ENCODE assay signal across 40 cellular contexts in genomic region chr16:4797805-4798252, GRCh38. TPM values are rescaled to one million over a fixed set of nuclear protein-coding genes. Genes with fewer than 3 reads are reported as not detected.
"Had no signal": no experiment of that assay in that cellular context is flagged by ENCODE, and none has a peak within 500 bp of the region (broad histone marks: within the 10 kb centered on the region; RNA-seq: fewer than 3 reads in every experiment).

No MANE protein-coding gene starts in this region.

- H3K4me3 Mint-ChIP-seq: activated B cell treated with CpG ODN at 0.5 μM for 24 hours; activated CD4-positive, alpha-beta memory T cell treated with anti-CD3 and anti-CD28 coated beads for 36 hours; activated CD4-positive, alpha-beta T cell treated with anti-CD3 and anti-CD28 coated beads, Interleukin-2, amount 10 ng/mL, durations not matched to agents 24 days and 14 days; activated CD8-positive, alpha-beta memory T cell treated with anti-CD3 and anti-CD28 coated beads, Interleukin-2, amount 10 ng/mL, durations not matched to agents 7 days and 5 days; activated CD8-positive, alpha-beta T cell treated with anti-CD3 and anti-CD28 coated beads, Interleukin-2, amount 10 ng/mL, durations not matched to agents 7 days and 5 days; activated naive CD4-positive, alpha-beta T cell treated with anti-CD3 and anti-CD28 coated beads for 36 hours; activated naive CD4-positive, alpha-beta T cell treated with anti-CD3 and anti-CD28 coated beads, Interleukin-2, amount 50 U/mL, for 24 hours; activated naive CD8-positive, alpha-beta T cell treated with anti-CD3 and anti-CD28 coated beads for 36 hours; activated naive CD8-positive, alpha-beta T cell treated with anti-CD3 and anti-CD28 coated beads, Interleukin-2, amount 50 U/mL, for 24 hours; activated T-helper 1 cell treated with anti-CD3 and anti-CD28 coated beads, Interleukin-12 subunit alpha, Interleukin-12 subunit beta, Interleukin-2, Interleukin-4 antibody, amounts not matched to agents 30 ng/mL and 10 ng/mL and 1 ng/mL, durations not matched to agents 14 hours and 24 hours and 36 hours; T-helper 17 cell; T-helper 2 cell treated with Interferon-gamma antibody and Interleukin-4, amounts not matched to agents 5 μg/mL and 100 μg/mL, for 36 hours had no signal

- H3K4me1 Mint-ChIP-seq: activated naive CD4-positive, alpha-beta T cell treated with anti-CD3 and anti-CD28 coated beads, Interleukin-2, amount 50 U/mL, for 24 hours had no signal

- ATAC-seq: activated CD4-positive, CD25-positive, alpha-beta regulatory T cell treated with anti-CD3 and anti-CD28 coated beads, Interleukin-2, amount 50 U/mL, for 24 hours; activated CD8-positive, alpha-beta memory T cell treated with anti-CD3 and anti-CD28 coated beads, Interleukin-2, amount 10 ng/mL, durations not matched to agents 7 days and 5 days; activated CD8-positive, alpha-beta T cell treated with anti-CD3 and anti-CD28 coated beads, Interleukin-2, amount 10 ng/mL, durations not matched to agents 7 days and 5 days; activated naive CD8-positive, alpha-beta T cell treated with anti-CD3 and anti-CD28 coated beads, Interleukin-2, amount 50 U/mL, for 24 hours; body of pancreas; gastroesophageal sphincter; T-helper 17 cell had no signal

- H3K27me3 ChIP-seq: adrenal gland, body of pancreas, cardiac muscle cell, colonic mucosa, esophagus squamous epithelium, gastroesophageal sphincter had no signal

- H3K4me3 ChIP-seq: adrenal gland, body of pancreas, cardiac muscle cell, colonic mucosa, esophagus squamous epithelium, gastroesophageal sphincter had no signal

- DNase-seq: activated B cell treated with CpG ODN at 0.5 μM for 24 hours; activated CD4-positive, alpha-beta memory T cell treated with anti-CD3 and anti-CD28 coated beads for 36 hours; activated CD4-positive, alpha-beta T cell treated with anti-CD3 and anti-CD28 coated beads, Interleukin-2, amount 10 ng/mL, durations not matched to agents 24 days and 14 days; activated CD8-positive, alpha-beta memory T cell treated with anti-CD3 and anti-CD28 coated beads, Interleukin-2, amount 10 ng/mL, durations not matched to agents 7 days and 5 days; activated CD8-positive, alpha-beta memory T cell treated with anti-CD3 and anti-CD28 coated beads, Interleukin-2, amount 50 U/mL, for 4 hours; activated CD8-positive, alpha-beta T cell treated with anti-CD3 and anti-CD28 coated beads, Interleukin-2, amount 10 ng/mL, durations not matched to agents 7 days and 5 days; activated effector memory CD4-positive, alpha-beta T cell treated with anti-CD3 and anti-CD28 coated beads, Interleukin-2, amount 50 U/mL, for 16 hours; activated naive CD4-positive, alpha-beta T cell treated with anti-CD3 and anti-CD28 coated beads for 36 hours; activated naive CD8-positive, alpha-beta T cell treated with anti-CD3 and anti-CD28 coated beads for 36 hours; activated naive CD8-positive, alpha-beta T cell treated with anti-CD3 and anti-CD28 coated beads, Interleukin-2, amount 50 U/mL, for 24 hours; activated T-cell treated with anti-CD3 and anti-CD28 coated beads, Interleukin-2, amount 50 U/mL, for 1 hour; activated T-cell treated with anti-CD3 and anti-CD28 coated beads, Interleukin-2, amount 50 U/mL, for 48 hours; adrenal gland; aorta; body of pancreas; central memory CD4-positive, alpha-beta T cell; cerebellar nuclear complex; colonic mucosa; effector CD8-positive, alpha-beta T cell; esophagus squamous epithelium; foreskin melanocyte; T-helper 1 cell; T-helper 17 cell; T1000; WERI-Rb-1 had no signal

- H3K36me3 Mint-ChIP-seq: activated CD4-positive, alpha-beta memory T cell treated with anti-CD3 and anti-CD28 coated beads for 36 hours; activated CD8-positive, alpha-beta memory T cell treated with anti-CD3 and anti-CD28 coated beads, Interleukin-2, amount 10 ng/mL, durations not matched to agents 7 days and 5 days; activated naive CD4-positive, alpha-beta T cell treated with anti-CD3 and anti-CD28 coated beads, Interleukin-2, amount 50 U/mL, for 24 hours; activated naive CD8-positive, alpha-beta T cell treated with anti-CD3 and anti-CD28 coated beads for 36 hours had no signal

- FAIRE-seq: endometrium, endothelial cell of umbilical vein had no signal

- H3K27ac ChIP-seq: adrenal gland, body of pancreas, cardiac muscle cell, colonic mucosa, epithelial cell of prostate, gastroesophageal sphincter, WERI-Rb-1 had no signal

- H3K36me3 ChIP-seq: colonic mucosa had no signal

- H3K9me3 ChIP-seq: adrenal gland, body of pancreas, colonic mucosa, esophagus squamous epithelium, gastroesophageal sphincter had no signal

- H3K9me3 Mint-ChIP-seq: activated B cell treated with CpG ODN at 0.5 μM for 24 hours; activated CD4-positive, alpha-beta memory T cell treated with anti-CD3 and anti-CD28 coated beads for 36 hours; activated CD4-positive, alpha-beta T cell treated with anti-CD3 and anti-CD28 coated beads, Interleukin-2, amount 10 ng/mL, durations not matched to agents 24 days and 14 days; activated naive CD4-positive, alpha-beta T cell treated with anti-CD3 and anti-CD28 coated beads for 36 hours; activated naive CD4-positive, alpha-beta T cell treated with anti-CD3 and anti-CD28 coated beads, Interleukin-2, amount 50 U/mL, for 24 hours; activated naive CD8-positive, alpha-beta T cell treated with anti-CD3 and anti-CD28 coated beads for 36 hours; activated naive CD8-positive, alpha-beta T cell treated with anti-CD3 and anti-CD28 coated beads, Interleukin-2, amount 50 U/mL, for 24 hours; activated T-helper 1 cell treated with anti-CD3 and anti-CD28 coated beads, Interleukin-12 subunit alpha, Interleukin-12 subunit beta, Interleukin-2, Interleukin-4 antibody, amounts not matched to agents 30 ng/mL and 10 ng/mL and 1 ng/mL, durations not matched to agents 14 hours and 24 hours and 36 hours; activated T-helper 2 cell treated with anti-CD3 and anti-CD28 coated beads, Interferon-gamma antibody, Interleukin-2, Interleukin-4, amounts not matched to agents 10 μg/mL and 5 μg/mL and 100 μg/mL, durations not matched to agents 14 hours and 24 hours and 36 hours; T-helper 2 cell treated with Interferon-gamma antibody and Interleukin-4, amounts not matched to agents 5 μg/mL and 100 μg/mL, for 36 hours had no signal

- H3K27ac Mint-ChIP-seq: activated B cell treated with CpG ODN at 0.5 μM for 24 hours; activated CD4-positive, alpha-beta memory T cell treated with anti-CD3 and anti-CD28 coated beads for 36 hours; activated CD4-positive, alpha-beta T cell treated with anti-CD3 and anti-CD28 coated beads, Interleukin-2, amount 10 ng/mL, durations not matched to agents 24 days and 14 days; activated CD8-positive, alpha-beta memory T cell treated with anti-CD3 and anti-CD28 coated beads, Interleukin-2, amount 10 ng/mL, durations not matched to agents 7 days and 5 days; activated CD8-positive, alpha-beta T cell treated with anti-CD3 and anti-CD28 coated beads, Interleukin-2, amount 10 ng/mL, durations not matched to agents 7 days and 5 days; activated naive CD4-positive, alpha-beta T cell treated with anti-CD3 and anti-CD28 coated beads for 36 hours; activated naive CD8-positive, alpha-beta T cell treated with anti-CD3 and anti-CD28 coated beads for 36 hours; activated naive CD8-positive, alpha-beta T cell treated with anti-CD3 and anti-CD28 coated beads, Interleukin-2, amount 50 U/mL, for 24 hours; activated T-helper 1 cell treated with anti-CD3 and anti-CD28 coated beads, Interleukin-12 subunit alpha, Interleukin-12 subunit beta, Interleukin-2, Interleukin-4 antibody, amounts not matched to agents 30 ng/mL and 10 ng/mL and 1 ng/mL, durations not matched to agents 14 hours and 24 hours and 36 hours; activated T-helper 2 cell treated with anti-CD3 and anti-CD28 coated beads, Interferon-gamma antibody, Interleukin-2, Interleukin-4, amounts not matched to agents 10 μg/mL and 5 μg/mL and 100 μg/mL, durations not matched to agents 14 hours and 24 hours and 36 hours; T-helper 17 cell; T-helper 2 cell treated with Interferon-gamma antibody and Interleukin-4, amounts not matched to agents 5 μg/mL and 100 μg/mL, for 36 hours had no signal

- H3K27me3 Mint-ChIP-seq: activated B cell treated with CpG ODN at 0.5 μM for 24 hours; activated CD4-positive, alpha-beta memory T cell treated with anti-CD3 and anti-CD28 coated beads for 36 hours; activated CD4-positive, alpha-beta T cell treated with anti-CD3 and anti-CD28 coated beads, Interleukin-2, amount 10 ng/mL, durations not matched to agents 24 days and 14 days; activated CD8-positive, alpha-beta memory T cell treated with anti-CD3 and anti-CD28 coated beads, Interleukin-2, amount 10 ng/mL, durations not matched to agents 7 days and 5 days; activated naive CD4-positive, alpha-beta T cell treated with anti-CD3 and anti-CD28 coated beads, Interleukin-2, amount 50 U/mL, for 24 hours; activated naive CD8-positive, alpha-beta T cell treated with anti-CD3 and anti-CD28 coated beads for 36 hours; activated naive CD8-positive, alpha-beta T cell treated with anti-CD3 and anti-CD28 coated beads, Interleukin-2, amount 50 U/mL, for 24 hours; T-helper 17 cell had no signal

RNA-seq across cellular contexts. Expression of gene SMIM22, which starts 2.7 kb away (rescaled TPM):
- total RNA-seq: activated B cell treated with CpG ODN at 0.5 μM for 24 hours; activated CD4-positive, alpha-beta memory T cell treated with anti-CD3 and anti-CD28 coated beads for 36 hours; activated CD4-positive, alpha-beta T cell treated with anti-CD3 and anti-CD28 coated beads, Interleukin-2, amount 10 ng/mL, durations not matched to agents 24 days and 14 days; activated CD8-positive, alpha-beta memory T cell treated with anti-CD3 and anti-CD28 coated beads for 36 hours; activated CD8-positive, alpha-beta memory T cell treated with anti-CD3 and anti-CD28 coated beads, Interleukin-2, amount 10 ng/mL, durations not matched to agents 7 days and 5 days; activated CD8-positive, alpha-beta T cell treated with anti-CD3 and anti-CD28 coated beads, Interleukin-2, amount 10 ng/mL, durations not matched to agents 7 days and 5 days; activated naive CD4-positive, alpha-beta T cell treated with anti-CD3 and anti-CD28 coated beads for 36 hours; activated naive CD8-positive, alpha-beta T cell treated with anti-CD3 and anti-CD28 coated beads for 36 hours; activated T-helper 1 cell treated with anti-CD3 and anti-CD28 coated beads, Interleukin-12 subunit alpha, Interleukin-12 subunit beta, Interleukin-2, Interleukin-4 antibody, amounts not matched to agents 30 ng/mL and 10 ng/mL and 1 ng/mL, durations not matched to agents 14 hours and 24 hours and 36 hours; activated T-helper 2 cell treated with anti-CD3 and anti-CD28 coated beads, Interferon-gamma antibody, Interleukin-2, Interleukin-4, amounts not matched to agents 10 μg/mL and 5 μg/mL and 100 μg/mL, durations not matched to agents 14 hours and 24 hours and 36 hours; adrenal gland; aorta; cardiac muscle cell; dermis microvascular lymphatic vessel endothelial cell; endothelial cell of umbilical vein; fibroblast of lung; fibroblast of villous mesenchyme; gastroesophageal sphincter; glomerular endothelial cell; T-helper 17 cell had no signal
- polyA plus RNA-seq: adrenal gland, endothelial cell of umbilical vein, fibroblast of lung had no signal

RNA-seq across cellular contexts. Expression of gene SEPTIN12, which starts 9.7 kb away (rescaled TPM):
- total RNA-seq: activated B cell treated with CpG ODN at 0.5 μM for 24 hours; activated CD4-positive, alpha-beta memory T cell treated with anti-CD3 and anti-CD28 coated beads for 36 hours; activated CD4-positive, alpha-beta T cell treated with anti-CD3 and anti-CD28 coated beads, Interleukin-2, amount 10 ng/mL, durations not matched to agents 24 days and 14 days; activated CD8-positive, alpha-beta memory T cell treated with anti-CD3 and anti-CD28 coated beads for 36 hours; activated CD8-positive, alpha-beta memory T cell treated with anti-CD3 and anti-CD28 coated beads, Interleukin-2, amount 10 ng/mL, durations not matched to agents 7 days and 5 days; activated CD8-positive, alpha-beta T cell treated with anti-CD3 and anti-CD28 coated beads, Interleukin-2, amount 10 ng/mL, durations not matched to agents 7 days and 5 days; activated naive CD4-positive, alpha-beta T cell treated with anti-CD3 and anti-CD28 coated beads for 36 hours; activated naive CD8-positive, alpha-beta T cell treated with anti-CD3 and anti-CD28 coated beads for 36 hours; activated T-helper 1 cell treated with anti-CD3 and anti-CD28 coated beads, Interleukin-12 subunit alpha, Interleukin-12 subunit beta, Interleukin-2, Interleukin-4 antibody, amounts not matched to agents 30 ng/mL and 10 ng/mL and 1 ng/mL, durations not matched to agents 14 hours and 24 hours and 36 hours; activated T-helper 2 cell treated with anti-CD3 and anti-CD28 coated beads, Interferon-gamma antibody, Interleukin-2, Interleukin-4, amounts not matched to agents 10 μg/mL and 5 μg/mL and 100 μg/mL, durations not matched to agents 14 hours and 24 hours and 36 hours; adrenal gland; aorta; body of pancreas; colonic mucosa; dermis microvascular lymphatic vessel endothelial cell; endothelial cell of umbilical vein; esophagus squamous epithelium; fibroblast of lung; fibroblast of villous mesenchyme; gastroesophageal sphincter; glomerular endothelial cell; T-helper 17 cell had no signal
- polyA plus RNA-seq: aorta, endothelial cell of umbilical vein, fibroblast of lung had no signal
